Comparison of ENCODE assay signal across 29 cellular contexts in genomic region chr12:16330554-16330953, GRCh38.
DNase-seq lines count a peak whose midpoint lies in the region; ATAC-seq lines count a peak whose summit lies in the region.
"Had no signal": no experiment of that assay in that cellular context is flagged by ENCODE, and none has a peak within 500 bp of the region (broad histone marks: within the 10 kb centered on the region; RNA-seq: fewer than 3 reads in every experiment).

No MANE protein-coding gene starts in this region.

- peak; percentile 19 for DNase-seq in NCI-H2107 treated with DMSO at 0.1 percent for 48 hours (lab: John Stamatoyannopoulos, UW; ENCODE audit: unreplicated experiment)
- no peak for DNase-seq in NCI-H2107 (lab: John Stamatoyannopoulos, UW)
- DNase-seq in NCI-H146 treated with DMSO at 0.1 percent for 48 hours (lab: John Stamatoyannopoulos, UW; ENCODE audit: unreplicated experiment), result peak; percentile 100
- DNase-seq in NCI-H69 (lab: John Stamatoyannopoulos, UW), result peak; percentile 96
- no peak for DNase-seq in putamen (ENCODE audit: low spot score)
- no peak for DNase-seq in iPS-NIHi7 (ENCODE audit: extremely low spot score)
- DNase-seq in kidney glomerular epithelial cell (lab: John Stamatoyannopoulos, UW), result no peak
- DNase-seq: 8988T; activated CD4-positive, alpha-beta T cell treated with anti-CD3 and anti-CD28 coated beads, Interleukin-2, amount 10 ng/mL, durations not matched to agents 7 days and 5 days; activated effector memory CD4-positive, alpha-beta T cell treated with Interleukin-2 at 50 U/mL for 16 hours; activated naive CD8-positive, alpha-beta T cell treated with anti-CD3 and anti-CD28 coated beads for 36 hours; activated T-cell treated with anti-CD3 and anti-CD28 coated beads, Interleukin-2, amount 50 U/mL, for 1 hour; aorta; C1 segment of cervical spinal cord; Caco-2; DND-41; effector CD4-positive, alpha-beta T cell; gastrocnemius medialis; GF-D8; IMR-90; naive thymus-derived CD8-positive, alpha-beta T cell; NCI-H526 treated with DMSO at 0.1 percent for 48 hours; nucleus accumbens; OCI-M1; stimulated activated CD4-positive, alpha-beta T cell treated with anti-CD3 and anti-CD28 coated beads, Interleukin-4, amount 100 ng/mL, for 24 hours; T-cell had no signal

- ATAC-seq in GM21786 (IDR thresholded peaks at IDR 0.05; ENCODE audit: unreplicated experiment), result no peak
- ATAC-seq: gastrocnemius medialis; GM23338; naive thymus-derived CD8-positive, alpha-beta T cell; T-cell; WTC11 had no signal

Comparison
In these comparisons a context has a peak if more than half of its experiments do, and no peak if none do; other contexts are left out.
1. DNase-seq: peak in NCI-H2107 treated with DMSO at 0.1 percent for 48 hours (single experiment), NCI-H146 treated with DMSO at 0.1 percent for 48 hours (single experiment) and NCI-H69 (single experiment); none in NCI-H2107 (single experiment), putamen (single experiment), iPS-NIHi7 (single experiment) and kidney glomerular epithelial cell (single experiment).